8 cellular contexts compared by ENCODE assay signal in the genomic region with DNA sequence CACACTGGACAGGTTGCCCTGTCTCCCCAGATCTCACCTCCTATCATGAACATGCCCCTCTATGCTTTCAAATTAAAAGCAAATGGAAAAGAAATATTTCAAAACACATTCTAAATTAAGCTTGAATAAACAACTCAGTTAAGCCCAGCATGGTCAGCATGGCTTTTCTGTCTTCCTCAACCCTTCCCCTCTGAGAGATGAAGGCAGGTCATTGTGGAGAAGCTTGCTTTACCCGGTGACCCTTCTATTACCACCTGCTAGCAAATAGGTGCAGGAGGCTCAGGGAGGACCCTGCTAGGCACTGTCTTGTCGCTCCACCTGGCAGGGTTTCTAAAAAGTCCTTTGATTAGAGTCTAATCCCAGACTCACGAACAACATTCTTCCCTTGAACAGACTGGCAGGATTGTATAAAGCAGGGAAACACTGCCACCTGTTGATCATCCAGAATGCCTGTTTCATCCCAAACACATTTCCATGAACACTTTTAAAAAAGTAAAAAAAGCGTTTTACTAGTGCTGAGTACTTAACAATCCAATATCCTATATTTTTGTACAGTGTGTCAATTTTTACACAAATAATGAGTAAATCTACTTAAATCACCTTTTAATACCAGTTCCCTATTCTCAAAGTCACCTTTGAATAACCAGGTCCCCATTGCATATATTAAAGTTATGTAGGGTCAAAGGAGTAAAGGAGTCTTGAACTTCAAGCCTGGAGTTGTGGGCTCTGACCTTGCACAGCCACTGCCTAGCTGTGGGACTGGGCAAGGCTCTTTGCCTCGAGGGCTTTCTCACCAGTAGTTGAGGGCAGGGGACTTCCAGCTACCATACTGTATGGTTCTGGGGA.
DNase-seq lines count a peak whose midpoint lies in the region; ATAC-seq and TF ChIP-seq lines count a peak whose summit lies in the region.

No MANE protein-coding gene starts in this region.

- H3K27me3 ChIP-seq in BE2C (peaks cover 4% of the 10 kb centered on the region; the same call in 1 of the 2 replicates), H9 (ENCODE audit: insufficient read depth, low read length) (no peaks in the 10 kb centered on the region), lower lobe of right lung (ENCODE audit: low read depth) (no peaks in the 10 kb centered on the region)

- H3T11ph ChIP-seq in H9 (ENCODE audit: low read length) = no peak overlapping the region

- H2BK12ac ChIP-seq in H9 (ENCODE audit: insufficient read length, low read depth, low read length) = no peak overlapping the region

- H4K91ac ChIP-seq in H9 (ENCODE audit: insufficient read length, low read depth, low read length) = no peak overlapping the region

- no peak overlapping the region for H3K4ac ChIP-seq in H9 (ENCODE audit: low read depth, low read length)

- H2BK15ac ChIP-seq in H9 (ENCODE audit: low read depth, low read length) = no peak overlapping the region

- no peak overlapping the region for H3K56ac ChIP-seq in H9 (ENCODE audit: insufficient read length, low read depth, low read length)

- no peaks in the 10 kb centered on the region; the same call in 1 of the 2 replicates for H3K27me3 Mint-ChIP-seq in H9 (ENCODE audit: low read depth)
- no peaks in the 10 kb centered on the region for H3K27me3 Mint-ChIP-seq in activated T-cell treated with anti-CD3 and anti-CD28 coated beads, Interleukin-2, amount 50 U/mL, for 72 hours (ENCODE audit: low read depth)

- H3K9me3 Mint-ChIP-seq in H9 = no peaks in the 10 kb centered on the region
- H3K9me3 Mint-ChIP-seq in activated T-cell treated with anti-CD3 and anti-CD28 coated beads, Interleukin-2, amount 50 U/mL, for 72 hours = no peaks in the 10 kb centered on the region

- H3K27ac ChIP-seq in H9 (ENCODE audit: insufficient read length, low read depth, low read length) = no peak overlapping the region
- H3K27ac ChIP-seq in lower lobe of right lung = no peak overlapping the region

- H2BK5ac ChIP-seq in H9 (ENCODE audit: insufficient read length, low read length) = no peak overlapping the region

- H3K4me1 ChIP-seq in BE2C (no peaks in the 10 kb centered on the region), H9 (ENCODE audit: insufficient read depth, low read length) (no peaks in the 10 kb centered on the region), lower lobe of right lung (no peaks in the 10 kb centered on the region)

- H2AFZ ChIP-seq in H9 (ENCODE audit: low read length) = no peak overlapping the region

- intact Hi-C loops in lower lobe of right lung (cut with DNase I) = loop anchor here (10.0 kb wide), 1 partner anchor 349 kb away; no protein-coding TSS in a partner anchor

- H3K36me3 Mint-ChIP-seq in H9 (ENCODE audit: insufficient read depth in 1 of 3, low read depth in 3 of 3) = no peaks in the 10 kb centered on the region
- no peaks in the 10 kb centered on the region for H3K36me3 Mint-ChIP-seq in activated T-cell treated with anti-CD3 and anti-CD28 coated beads, Interleukin-2, amount 50 U/mL, for 72 hours (ENCODE audit: insufficient read depth in 2 of 2)

- no peak overlapping the region for H3K4me3 Mint-ChIP-seq in H9
- no peak overlapping the region for H3K4me3 Mint-ChIP-seq in activated T-cell treated with anti-CD3 and anti-CD28 coated beads, Interleukin-2, amount 50 U/mL, for 72 hours

- no peak overlapping the region for H2AK5ac ChIP-seq in H9 (ENCODE audit: insufficient read length, low read length)

- no peak overlapping the region; a peak in 1 of 7 replicates for H3K27ac Mint-ChIP-seq in H9
- no peak overlapping the region for H3K27ac Mint-ChIP-seq in activated T-cell treated with anti-CD3 and anti-CD28 coated beads, Interleukin-2, amount 50 U/mL, for 72 hours

- no peaks in the 10 kb centered on the region for H3K9me3 ChIP-seq in BE2C
- no peaks in the 10 kb centered on the region for H3K9me3 ChIP-seq in H9 (ENCODE audit: control insufficient read depth, low read depth, low read length)
- H3K9me3 ChIP-seq in lower lobe of right lung = no peaks in the 10 kb centered on the region

- no peak overlapping the region for H4K5ac ChIP-seq in H9 (ENCODE audit: insufficient read length, low read depth, low read length)

- no peak overlapping the region for H3K9ac ChIP-seq in H9 (ENCODE audit: extremely low read depth, insufficient read length, low read length)

- no peak overlapping the region for H3K4me2 ChIP-seq in H9 (ENCODE audit: insufficient read depth, insufficient read length, low read length)

- H3K23ac ChIP-seq in H9 (ENCODE audit: insufficient read length, low read depth, low read length) = no peak overlapping the region

- WGBS in H9 (ENCODE audit: extremely low coverage, insufficient read length, low lambda C conversion rate) = no CpG with 5 or more reads among the region's 5 CpGs

- H3K4me3 ChIP-seq in BE2C (ENCODE audit: low read depth, low read length) (no peak overlapping the region), lower lobe of right lung (no peak overlapping the region)

- no peak overlapping the region for H2BK120ac ChIP-seq in H9 (ENCODE audit: low read depth, low read length, poor library complexity, severe bottlenecking)

- no peaks in the 10 kb centered on the region for H3K23me2 ChIP-seq in H9 (ENCODE audit: insufficient read length, low read depth, low read length, poor library complexity, severe bottlenecking)

- no peak for DNase-seq in BE2C
- DNase-seq in H9 = no peak
- peak; percentile 79 for DNase-seq in NCI-H82 (lab: John Stamatoyannopoulos, UW)
- DNase-seq in dermis blood vessel endothelial cell = peak; percentile 72
- no peak for DNase-seq in lower lobe of right lung
- no peak for DNase-seq in GM19238 (ENCODE audit: insufficient read length, low spot score)
- no peak for DNase-seq in activated T-cell treated with anti-CD3 and anti-CD28 coated beads, Interleukin-2, amount 50 U/mL, for 72 hours

- H3K36me3 ChIP-seq in BE2C = no peaks in the 10 kb centered on the region
- no peaks in the 10 kb centered on the region for H3K36me3 ChIP-seq in lower lobe of right lung

- no peaks in the 10 kb centered on the region for H4K20me1 ChIP-seq in H9 (ENCODE audit: control insufficient read depth, insufficient read depth, insufficient read length)

- H3K79me1 ChIP-seq in H9 (ENCODE audit: insufficient read depth, low read depth, low read length, poor library complexity, severe bottlenecking) = no peaks in the 10 kb centered on the region

- H3K14ac ChIP-seq in H9 (ENCODE audit: insufficient read depth, low read length) = no peak overlapping the region

- peak; percentile 53 for TF ChIP-seq CTCF in BE2C (IDR thresholded peaks at IDR 0.05; ENCODE audit: low read depth, low read length)
- TF ChIP-seq CTCF in H9 (conservative IDR thresholded peaks at IDR 0.05) = peak; percentile 89
- peak; percentile 74 for TF ChIP-seq CTCF in lower lobe of right lung (IDR thresholded peaks at IDR 0.05)

- H3K18ac ChIP-seq in H9 (ENCODE audit: insufficient read length, low read depth, low read length) = no peak overlapping the region

- ATAC-seq in lower lobe of right lung = peak; percentile 63 to 73
- ATAC-seq in GM18517 (IDR thresholded peaks at IDR 0.05; ENCODE audit: unreplicated experiment) = no peak
- no peak for ATAC-seq in activated T-cell treated with anti-CD3 and anti-CD28 coated beads, Interleukin-2, amount 50 U/mL, for 72 hours (replicated peaks in 1 of 2)

- H3K4me1 Mint-ChIP-seq in H9 = peaks cover 10 to 12% of the 10 kb centered on the region in 2 experiments
- no peaks in the 10 kb centered on the region for H3K4me1 Mint-ChIP-seq in activated T-cell treated with anti-CD3 and anti-CD28 coated beads, Interleukin-2, amount 50 U/mL, for 72 hours (ENCODE audit: low read depth)

- no peak overlapping the region for H2BK20ac ChIP-seq in H9 (ENCODE audit: low read depth, low read length, poor library complexity, severe bottlenecking)

- H4K8ac ChIP-seq in H9 (replicated peaks; ENCODE audit: insufficient read length, low read depth, low read length) = no peak overlapping the region

- no peaks in the 10 kb centered on the region for H3K79me2 ChIP-seq in H9 (ENCODE audit: insufficient read depth, low read length)

Comparison
In these comparisons a context has a peak if more than half of its experiments do, and no peak if none do; other contexts are left out.
1. DNase-seq: peak in NCI-H82 (single experiment) and dermis blood vessel endothelial cell (single experiment); none in BE2C (single experiment), H9 (single experiment), lower lobe of right lung (single experiment), GM19238 (single experiment) and activated T-cell treated with anti-CD3 and anti-CD28 coated beads, Interleukin-2, amount 50 U/mL, for 72 hours (0 of 2).
2. ATAC-seq: peak in lower lobe of right lung (2 of 2); none in GM18517 (single experiment) and activated T-cell treated with anti-CD3 and anti-CD28 coated beads, Interleukin-2, amount 50 U/mL, for 72 hours (0 of 2).
3. Peak in every context shown above with its lines, with median percentiles within 50 percentile points of each other: CTCF ChIP-seq.